ENCODE assay signal across 8 cellular contexts in the genomic region with DNA sequence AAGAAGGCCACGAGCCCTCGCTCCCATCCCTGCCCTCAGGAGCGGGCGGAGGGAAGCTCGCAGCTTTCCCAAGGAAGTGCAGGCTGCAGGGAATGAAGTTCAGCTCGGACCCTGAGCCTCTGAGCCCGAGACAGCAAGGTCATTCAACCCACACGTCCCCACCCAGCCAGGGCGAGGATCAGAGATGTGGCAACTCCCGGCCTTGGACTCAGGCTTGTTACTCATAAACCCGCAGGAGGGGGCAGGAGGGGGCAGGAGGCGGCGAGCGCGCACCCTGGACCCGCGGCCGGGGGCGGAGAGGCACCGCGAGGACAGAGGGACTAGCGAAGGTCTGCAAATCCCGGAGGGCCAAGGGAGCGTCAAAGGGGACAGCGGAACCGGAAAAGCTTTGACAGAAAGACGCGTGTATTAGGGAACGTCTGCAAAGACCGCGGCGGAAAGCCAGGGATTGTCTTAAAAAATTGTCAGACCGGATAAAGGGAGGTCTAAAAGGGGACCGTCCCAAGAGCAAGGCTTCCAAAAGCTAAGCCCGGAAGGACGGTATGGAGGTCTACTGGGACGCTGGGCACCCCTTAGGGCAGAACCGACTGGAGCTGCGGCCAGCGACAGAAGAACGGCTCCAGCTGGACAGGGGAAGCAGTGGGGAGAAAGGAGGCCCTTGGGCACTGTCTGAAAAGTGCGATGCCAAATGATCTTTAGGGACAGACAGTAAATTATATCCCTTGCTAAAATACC. TPM values are rescaled to one million over a fixed set of nuclear protein-coding genes. Genes with fewer than 3 reads are reported as not detected.
DNase-seq lines count a peak whose midpoint lies in the region; ATAC-seq, FAIRE-seq and TF ChIP-seq lines count a peak whose summit lies in the region.

No MANE protein-coding gene starts in this region.

- H3K4me1 ChIP-seq in right cardiac atrium (ENCODE audit: control insufficient read depth, insufficient read depth, low read length) (peaks cover 3% of the 10 kb centered on the region), psoas muscle (peaks cover 18% of the 10 kb centered on the region)

- H3K27ac ChIP-seq in right cardiac atrium (ENCODE audit: low read length) (peak overlapping the region; percentile 96), psoas muscle (peak overlapping the region; percentile 100)

- peak overlapping the region; percentile 75 for H3K4me3 ChIP-seq in GM12864 (ENCODE audit: low read depth, low read length)
- H3K4me3 ChIP-seq in right cardiac atrium (ENCODE audit: low read length), result peak overlapping the region; percentile 43
- peak overlapping the region; percentile 80 for H3K4me3 ChIP-seq in psoas muscle

- H3K27me3 ChIP-seq in right cardiac atrium (ENCODE audit: control insufficient read depth, insufficient read depth) (no peaks in the 10 kb centered on the region), psoas muscle (ENCODE audit: insufficient read depth in 3 of 3, low read length in 2 of 3) (no peaks in the 10 kb centered on the region)

- FAIRE-seq in urothelium cell line (lab: Jason Lieb, UNC), result no peak

- no peak for TF ChIP-seq CTCF in GM12864 (IDR thresholded peaks at IDR 0.05; ENCODE audit: low read depth, low read length, missing control alignments)
- no peak for TF ChIP-seq CTCF in psoas muscle (IDR thresholded peaks at IDR 0.05)

- H3K36me3 ChIP-seq in psoas muscle (ENCODE audit: insufficient read depth in 1 of 2, low read depth in 1 of 2), result peaks cover 0 to 26% of the 10 kb centered on the region in 2 donors

- DNase-seq in GM12864 (ENCODE audit: low read depth), result peak; percentile 82
- DNase-seq in NCI-H146 (lab: John Stamatoyannopoulos, UW), result peak; percentile 84
- DNase-seq in T-helper 1 cell, result peak; percentile 60 to 90 (median 70)
- peak; percentile 85 for DNase-seq in amniotic stem cell (lab: John Stamatoyannopoulos, UW)
- DNase-seq in right cardiac atrium, result peak; percentile 91 to 93 (median 93)
- DNase-seq in psoas muscle, result peak; percentile 91 to 93
- DNase-seq in urothelium cell line (ENCODE audit: low spot score), result peak; percentile 73

- ATAC-seq in HG02763 (IDR thresholded peaks at IDR 0.05; ENCODE audit: unreplicated experiment) (peak; percentile 29), right cardiac atrium (peak; percentile 68 to 71), psoas muscle (peak; percentile 62 to 74 (median 69))

- H3K9me3 ChIP-seq in right cardiac atrium (ENCODE audit: control insufficient read depth, low read length), result no peaks in the 10 kb centered on the region
- no peaks in the 10 kb centered on the region for H3K9me3 ChIP-seq in psoas muscle

- under 1% methylated on average over 42 of the region's 42 CpGs for WGBS in right cardiac atrium
- WGBS in psoas muscle, 3 donors, result 0% methylated on average over 42 of the region's 42 CpGs

- intact Hi-C loops in right cardiac atrium (cut with DNase I) (no loop called here), psoas muscle (cut with DNase I) (loop anchor here (5.0 kb wide), 1 partner anchor 33 kb away; a partner anchor contains a TSS)

RNA-seq across cellular contexts. Expression of a gene that starts 0.6 kb away (rescaled TPM):
- total RNA-seq in right cardiac atrium, result 10 to 100 TPM; 50.6 to 70.7 (median 62.6) TPM
- polyA plus RNA-seq in right cardiac atrium, result 33.1 TPM
- 10 to 100 TPM; 48.8 to 73.5 (median 68.6) TPM for total RNA-seq in psoas muscle
- polyA plus RNA-seq in psoas muscle, result 10 to 100 TPM; 34.7 to 66.4 (median 35.4) TPM

RNA-seq across cellular contexts. Expression of a gene that starts 0.8 kb away (rescaled TPM):
- total RNA-seq in right cardiac atrium (1 to 10 TPM in 3 of 4 donors, under 1 TPM in 1; 0.79 to 2.9 (median 2.4) TPM), psoas muscle (1 to 10 TPM; 1.5 to 3.6 (median 2.5) TPM)
- polyA plus RNA-seq in right cardiac atrium (2.6 TPM), psoas muscle (1 to 10 TPM; 1.2 to 5.1 (median 2.4) TPM)

RNA-seq across cellular contexts. Expression of a gene that starts 16.5 kb away (rescaled TPM):
- total RNA-seq in right cardiac atrium (100 to 1,000 TPM in 3 of 4 donors, 10 to 100 TPM in 1; 87.4 to 178 (median 134) TPM), psoas muscle (100 to 1,000 TPM in 3 of 4 donors, 10 to 100 TPM in 1; 72.8 to 167 (median 137) TPM)
- polyA plus RNA-seq in right cardiac atrium (224 TPM), psoas muscle (100 to 1,000 TPM; 100 to 163 (median 113) TPM)

RNA-seq across cellular contexts. Expression of a gene that starts 19.9 kb away (rescaled TPM):
- total RNA-seq in right cardiac atrium (10 to 100 TPM in 1 of 4 donors, 1 to 10 TPM in 3; 4.0 to 11.0 (median 5.3) TPM), psoas muscle (1 to 10 TPM; 2.1 to 4.5 (median 2.7) TPM)
- polyA plus RNA-seq in right cardiac atrium (3.5 TPM), psoas muscle (1 to 10 TPM; 2.0 to 2.7 (median 2.0) TPM)

RNA-seq across cellular contexts. Expression of a gene that starts 22.0 kb away (rescaled TPM):
- total RNA-seq in right cardiac atrium, result 100 to 1,000 TPM in 3 of 4 donors, 10 to 100 TPM in 1; 99.8 to 112 (median 103) TPM
- 141 TPM for polyA plus RNA-seq in right cardiac atrium
- total RNA-seq in psoas muscle, result 100 to 1,000 TPM in 1 of 4 donors, 10 to 100 TPM in 3; 49.2 to 122 (median 80.3) TPM
- 100 to 1,000 TPM in 1 of 3 donors, 10 to 100 TPM in 2; 73.0 to 106 (median 92.6) TPM for polyA plus RNA-seq in psoas muscle

Comparison
In these comparisons a context has a peak if more than half of its experiments do, and no peak if none do; other contexts are left out.
1. Peak in every context shown above with its lines: DNase-seq, ATAC-seq, H3K4me3 ChIP-seq and H3K27ac ChIP-seq.
2. intact Hi-C loops: an anchor here in psoas muscle (5.0 kb wide); none called in right cardiac atrium.